16 cellular contexts compared by ENCODE assay signal in genomic region chr10:122988501-122988900, GRCh38.
DNase-seq lines count a peak whose midpoint lies in the region; ATAC-seq and TF ChIP-seq lines count a peak whose summit lies in the region.
"Had no signal": no experiment of that assay in that cellular context is flagged by ENCODE, and none has a peak within 500 bp of the region (broad histone marks: within the 10 kb centered on the region; RNA-seq: fewer than 3 reads in every experiment).

No MANE protein-coding gene starts in this region.

- ATAC-seq in GM19395 (IDR thresholded peaks at IDR 0.05; ENCODE audit: unreplicated experiment) = no peak
- ATAC-seq in GM21526 (IDR thresholded peaks at IDR 0.05; ENCODE audit: low FRiP score, unreplicated experiment) = no peak
- ATAC-seq: HCT116, K562 had no signal

- TF ChIP-seq CTCF in fibroblast of mammary gland (conservative IDR thresholded peaks at IDR 0.05; ENCODE audit: control insufficient read depth, insufficient read depth, low read depth, low read length) = no peak

- DNase-seq in EH (ENCODE audit: low read depth) (peak; percentile 42), astrocyte of the hippocampus (ENCODE audit: low read depth, low spot score) (peak; percentile 8), fibroblast of mammary gland (ENCODE audit: low read depth) (peak; percentile 8)
- no peak for DNase-seq in activated T-cell treated with anti-CD3 and anti-CD28 coated beads, Interleukin-2, amount 50 U/mL, for 48 hours
- DNase-seq: CD4-positive, alpha-beta memory T cell; DMS153; DMS79; GOT3; H7; HFFc6; IMR-90 had no signal

- no peak overlapping the region for H3K4me3 ChIP-seq in fibroblast of mammary gland (ENCODE audit: control insufficient read depth, low read depth, low read length)
- H3K4me3 ChIP-seq: BLaER1, K562 had no signal

Comparison
In these comparisons a context has a peak if more than half of its experiments do, and no peak if none do; other contexts are left out.
1. DNase-seq: peak in EH (single experiment), astrocyte of the hippocampus (single experiment) and fibroblast of mammary gland (single experiment); none in activated T-cell treated with anti-CD3 and anti-CD28 coated beads, Interleukin-2, amount 50 U/mL, for 48 hours (0 of 2).